ENCODE assay signal across 20 cellular contexts in the genomic region with DNA sequence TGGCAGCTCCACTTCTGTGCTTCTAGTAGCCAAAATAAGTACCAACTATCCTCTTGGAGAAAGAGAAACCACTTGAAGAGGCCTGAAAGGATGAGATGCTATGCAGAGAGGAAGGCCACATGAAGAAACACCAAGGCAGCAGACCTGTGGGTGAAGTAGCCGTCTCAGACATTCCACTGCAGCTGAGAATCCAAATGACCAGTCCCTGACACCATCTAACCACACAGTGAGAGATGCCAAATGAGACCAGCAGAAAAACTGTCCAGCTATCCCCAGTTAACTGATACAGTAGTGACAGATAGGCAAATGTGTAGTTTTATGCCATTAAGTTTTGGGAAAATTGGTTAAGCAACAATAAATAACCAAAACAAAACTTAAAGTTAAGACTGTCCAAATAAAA. TPM values are rescaled to one million over a fixed set of nuclear protein-coding genes. Genes with fewer than 3 reads are reported as not detected.
DNase-seq lines count a peak whose midpoint lies in the region; TF ChIP-seq lines count a peak whose summit lies in the region.
"Had no signal": no experiment of that assay in that cellular context is flagged by ENCODE, and none has a peak within 500 bp of the region (broad histone marks: within the 10 kb centered on the region; RNA-seq: fewer than 3 reads in every experiment).

No MANE protein-coding gene starts in this region.

- peak; percentile 22 for DNase-seq in AG08396 (ENCODE audit: low spot score)
- DNase-seq in HT1080 (ENCODE audit: low read depth) = peak; percentile 5
- peak; percentile 50 for DNase-seq in astrocyte of the hippocampus (ENCODE audit: low read depth, low spot score)
- peak; percentile 47 for DNase-seq in kidney tubule cell (ENCODE audit: low spot score)
- no peak for DNase-seq in ascending aorta (ENCODE audit: low spot score in 2 of 2)
- no peak for DNase-seq in activated naive CD4-positive, alpha-beta T cell treated with anti-CD3 and anti-CD28 coated beads, Interleukin-2, amount 10 ng/mL, durations not matched to agents 7 days and 5 days
- DNase-seq in NCI-H1694 (lab: John Stamatoyannopoulos, UW) = no peak
- no peak for DNase-seq in NCI-H2029 treated with DMSO at 0.1 percent for 48 hours (lab: John Stamatoyannopoulos, UW)
- DNase-seq: 8988T, C1 segment of cervical spinal cord, DND-41, GOT3, KG1, NCI-H1092, NCI-H146, NCI-H2107, NCI-H226, NCI-H524 treated with DMSO at 0.1 percent for 48 hours, Peyer's patch, SHP77 treated with DMSO at 0.1 percent for 48 hours had no signal

- H3K27ac Mint-ChIP-seq in activated naive CD4-positive, alpha-beta T cell treated with anti-CD3 and anti-CD28 coated beads, Interleukin-2, amount 10 ng/mL, durations not matched to agents 7 days and 5 days = no peak overlapping the region

- H3K9me3 ChIP-seq in ascending aorta = no peaks in the 10 kb centered on the region
- H3K9me3 ChIP-seq: Peyer's patch had no signal

- TF ChIP-seq CTCF in ascending aorta (IDR thresholded peaks at IDR 0.05) = no peak

- H3K4me1 Mint-ChIP-seq in activated naive CD4-positive, alpha-beta T cell treated with anti-CD3 and anti-CD28 coated beads, Interleukin-2, amount 10 ng/mL, durations not matched to agents 7 days and 5 days = peaks cover 15% of the 10 kb centered on the region

- no peak overlapping the region for H3K4me3 ChIP-seq in ascending aorta
- H3K4me3 ChIP-seq: Peyer's patch had no signal

- H3K27ac ChIP-seq in ascending aorta = no peak overlapping the region
- H3K27ac ChIP-seq: Peyer's patch had no signal

- no peaks in the 10 kb centered on the region for H3K27me3 Mint-ChIP-seq in activated naive CD4-positive, alpha-beta T cell treated with anti-CD3 and anti-CD28 coated beads, Interleukin-2, amount 10 ng/mL, durations not matched to agents 7 days and 5 days

- H3K9me3 Mint-ChIP-seq in activated naive CD4-positive, alpha-beta T cell treated with anti-CD3 and anti-CD28 coated beads, Interleukin-2, amount 10 ng/mL, durations not matched to agents 7 days and 5 days = no peaks in the 10 kb centered on the region

- H3K36me3 Mint-ChIP-seq in activated naive CD4-positive, alpha-beta T cell treated with anti-CD3 and anti-CD28 coated beads, Interleukin-2, amount 10 ng/mL, durations not matched to agents 7 days and 5 days = peaks cover 5% of the 10 kb centered on the region

- H3K36me3 ChIP-seq in ascending aorta = peaks cover 8 to 9% of the 10 kb centered on the region in 2 donors

- intact Hi-C loops in ascending aorta (cut with DNase I) = no loop called here

- H3K27me3 ChIP-seq in ascending aorta = no peaks in the 10 kb centered on the region
- H3K27me3 ChIP-seq: Peyer's patch had no signal

- H3K4me1 ChIP-seq in ascending aorta = no peaks in the 10 kb centered on the region
- H3K4me1 ChIP-seq: Peyer's patch had no signal

- CTCF ChIA-PET in activated naive CD4-positive, alpha-beta T cell treated with anti-CD3 and anti-CD28 coated beads, Interleukin-2, amount 10 ng/mL, durations not matched to agents 7 days and 5 days (lab: Charles Lee) = no interaction called here

- no peak overlapping the region for H3K4me3 Mint-ChIP-seq in activated naive CD4-positive, alpha-beta T cell treated with anti-CD3 and anti-CD28 coated beads, Interleukin-2, amount 10 ng/mL, durations not matched to agents 7 days and 5 days

RNA-seq across cellular contexts. Expression of gene ZSCAN2, which starts 47.9 kb away (rescaled TPM):
- total RNA-seq in HT1080 (2014; rRNA removed; shearing (Covaris generic)) = 6.8 and 12.7 TPM in 2 replicates
- 10.0 and 13.0 TPM in 2 replicates for polyA plus RNA-seq in HT1080 (2015; cell fraction: cytosol; rRNA removed)
- 9.3 and 11.1 TPM in 2 replicates for polyA plus RNA-seq in HT1080 (2015; cell fraction: nucleus; rRNA removed)
- 4.6 TPM for total RNA-seq in ascending aorta

Comparison
In these comparisons a context has a peak if more than half of its experiments do, and no peak if none do; other contexts are left out.
1. DNase-seq: peak in AG08396 (single experiment), HT1080 (single experiment), astrocyte of the hippocampus (single experiment) and kidney tubule cell (single experiment); none in ascending aorta (0 of 2), activated naive CD4-positive, alpha-beta T cell treated with anti-CD3 and anti-CD28 coated beads, Interleukin-2, amount 10 ng/mL, durations not matched to agents 7 days and 5 days (single experiment), NCI-H1694 (single experiment) and NCI-H2029 treated with DMSO at 0.1 percent for 48 hours (single experiment).